ENCODE assay signal across 8 cellular contexts in genomic region chr2:132267811-132268532, GRCh38.
DNase-seq lines count a peak whose midpoint lies in the region; ATAC-seq, FAIRE-seq and TF ChIP-seq lines count a peak whose summit lies in the region.
"Not testable (repeated sequence)": the region's sequence is repeated elsewhere in the genome, so short reads cannot be mapped to it uniquely, and the experiment has no call there.

No MANE protein-coding gene starts in this region.

- not testable (repeated sequence) for H3K9me3 Mint-ChIP-seq in activated naive CD4-positive, alpha-beta T cell treated with anti-CD3 and anti-CD28 coated beads, Interleukin-2, amount 50 U/mL, for 24 hours; endodermal cell; nephron progenitor cell

- peak overlapping the region; percentile 80 for H2AFZ ChIP-seq in ACC112 (ENCODE audit: low read length, unreplicated experiment)
- H2AFZ ChIP-seq in OCI-LY7 (ENCODE audit: low read length) = peak overlapping the region; percentile 73; the same call in 1 of the 2 replicates
- H2AFZ ChIP-seq in hepatocyte = peak overlapping the region; percentile 80

- CTCF ChIA-PET in OCI-LY7 (lab: Charles Lee; ENCODE audit: unreplicated experiment) = interaction anchor here (0.7 kb wide), 1 partner anchor 81 kb away, joined by 3 read pairs; no protein-coding TSS in a partner anchor

- 4 to 12% methylated on average over 5 to 20 of the region's 27 CpGs for WGBS in endodermal cell (ENCODE audit: insufficient coverage in 1 of 2, insufficient read length in 1 of 2), 2 experiments
- WGBS in hepatocyte (ENCODE audit: low lambda C conversion rate, missing lambda C conversion rate) = 22% methylated on average over 23 of the region's 27 CpGs
- 11 to 14% (median 13%) methylated on average over 24 to 27 of the region's 27 CpGs for WGBS in small intestine, 3 donors

- not testable (repeated sequence) for H3K27ac ChIP-seq in ACC112 (ENCODE audit: low read depth, low read length); OCI-LY7 (ENCODE audit: low read depth, low read length, poor library complexity, severe bottlenecking); small intestine (ENCODE audit: low read depth in 1 of 2, low read length in 1 of 2)
- H3K27ac ChIP-seq in endodermal cell (ENCODE audit: low read depth, low read length) (peak overlapping the region; percentile 90), hepatocyte (peak overlapping the region; percentile 90)

- not testable (repeated sequence) for H3K79me2 ChIP-seq in ACC112 (ENCODE audit: control insufficient read depth, insufficient read depth, low read length, unreplicated experiment); OCI-LY7 (ENCODE audit: insufficient read depth, low read depth, low read length); hepatocyte

- H3K36me3 Mint-ChIP-seq in activated naive CD4-positive, alpha-beta T cell treated with anti-CD3 and anti-CD28 coated beads, Interleukin-2, amount 50 U/mL, for 24 hours; endodermal cell (ENCODE audit: low read depth); nephron progenitor cell (ENCODE audit: low read depth): not testable (repeated sequence)

- H3K27ac Mint-ChIP-seq in activated naive CD4-positive, alpha-beta T cell treated with anti-CD3 and anti-CD28 coated beads, Interleukin-2, amount 50 U/mL, for 24 hours; endodermal cell; nephron progenitor cell: not testable (repeated sequence)

- H3K4me2 ChIP-seq in OCI-LY7 (ENCODE audit: low read length) (peak overlapping the region; percentile 65), hepatocyte (peak overlapping the region; percentile 74)

- TF ChIP-seq CTCF in OCI-LY7 (conservative IDR thresholded peaks at IDR 0.05; ENCODE audit: low read length); endodermal cell (conservative IDR thresholded peaks at IDR 0.05); hepatocyte (IDR thresholded peaks at IDR 0.05; ENCODE audit: poor library complexity); nephron progenitor cell (IDR thresholded peaks at IDR 0.05): not testable (repeated sequence)

- H3K9me2 ChIP-seq in OCI-LY7 (ENCODE audit: insufficient read depth, low read length); hepatocyte (replicated peaks; ENCODE audit: insufficient read depth): not testable (repeated sequence)

- not testable (repeated sequence) for H3K9me3 ChIP-seq in OCI-LY7 (ENCODE audit: low read length); endodermal cell (ENCODE audit: control insufficient read depth, low read length); hepatocyte (ENCODE audit: low read depth); small intestine (ENCODE audit: control insufficient read depth, low read depth)

- H3K4me3 ChIP-seq in ACC112 (ENCODE audit: low read depth, low read length) (peak overlapping the region; percentile 68), OCI-LY7 (ENCODE audit: low read depth, low read length, poor library complexity, severe bottlenecking) (peak overlapping the region; percentile 29), endodermal cell (ENCODE audit: low read length) (peak overlapping the region; percentile 56)
- not testable (repeated sequence) for H3K4me3 ChIP-seq in hepatocyte; small intestine (ENCODE audit: low read depth in 1 of 2, low read length in 2 of 2)

- FAIRE-seq in small intestine (lab: Jason Lieb, UNC) = not testable (repeated sequence)

- not testable (repeated sequence) for H3K27me3 Mint-ChIP-seq in activated naive CD4-positive, alpha-beta T cell treated with anti-CD3 and anti-CD28 coated beads, Interleukin-2, amount 50 U/mL, for 24 hours; endodermal cell (ENCODE audit: insufficient read depth); nephron progenitor cell (ENCODE audit: low read depth, poor library complexity)

- POLR2A ChIA-PET in OCI-LY7 (lab: Charles Lee) = not testable (repeated sequence)

- peak; percentile 48 for ATAC-seq in GM19351 (IDR thresholded peaks at IDR 0.05; ENCODE audit: unreplicated experiment)

- H3K4me3 Mint-ChIP-seq in activated naive CD4-positive, alpha-beta T cell treated with anti-CD3 and anti-CD28 coated beads, Interleukin-2, amount 50 U/mL, for 24 hours = peak overlapping the region; percentile 49
- not testable (repeated sequence) for H3K4me3 Mint-ChIP-seq in endodermal cell, nephron progenitor cell

- H3K27me3 ChIP-seq in ACC112 (ENCODE audit: insufficient read depth, low read length) = peaks cover 12% of the 10 kb centered on the region
- not testable (repeated sequence) for H3K27me3 ChIP-seq in endodermal cell (ENCODE audit: control insufficient read depth, insufficient read depth, low read length, poor library complexity, severe bottlenecking); hepatocyte; small intestine (ENCODE audit: control insufficient read depth in 2 of 2, insufficient read depth in 2 of 2, low read length in 2 of 2)

- H3K9ac ChIP-seq in endodermal cell (ENCODE audit: extremely low read depth, low read length, poor library complexity, severe bottlenecking) = peak overlapping the region; percentile 45

- not testable (repeated sequence) for H3K4me1 Mint-ChIP-seq in activated naive CD4-positive, alpha-beta T cell treated with anti-CD3 and anti-CD28 coated beads, Interleukin-2, amount 50 U/mL, for 24 hours; endodermal cell; nephron progenitor cell

- not testable (repeated sequence) for H4K20me1 ChIP-seq in OCI-LY7 (ENCODE audit: insufficient read depth, low read length); hepatocyte (ENCODE audit: insufficient read depth, poor library complexity, severe bottlenecking)

- DNase-seq in OCI-LY7 (ENCODE audit: low spot score) = peak; percentile 27
- peak; percentile 78 for DNase-seq in endodermal cell
- DNase-seq in hepatocyte (ENCODE audit: low spot score) = peak; percentile 60
- DNase-seq in nephron progenitor cell = peak; percentile 24
- DNase-seq in small intestine = peak; percentile 2

- H3K4me1 ChIP-seq in ACC112 (ENCODE audit: control insufficient read depth, insufficient read depth, low read length, unreplicated experiment); endodermal cell (ENCODE audit: control insufficient read depth, insufficient read depth, low read length); small intestine (ENCODE audit: control insufficient read depth in 2 of 2, insufficient read depth in 1 of 2, low read depth in 1 of 2, low read length in 1 of 2): not testable (repeated sequence)
- H3K4me1 ChIP-seq in OCI-LY7 (ENCODE audit: insufficient read depth, low read length, poor library complexity, severe bottlenecking) (peaks cover 35% of the 10 kb centered on the region), hepatocyte (ENCODE audit: insufficient read depth) (peaks cover 12% of the 10 kb centered on the region)

- H3K36me3 ChIP-seq in ACC112 (ENCODE audit: insufficient read depth, low read length); OCI-LY7 (ENCODE audit: insufficient read depth, low read length); endodermal cell (ENCODE audit: control insufficient read depth, insufficient read depth, low read length); hepatocyte (replicated peaks; ENCODE audit: insufficient read depth, low read depth); small intestine (ENCODE audit: control insufficient read depth in 2 of 2, insufficient read depth in 2 of 2, low read length in 2 of 2): not testable (repeated sequence)

- TSS peak; percentile 95 for BruUV-seq in OCI-LY7 (replicated peaks; lab: Mats Ljungman, UMichigan)

- intact Hi-C loops in OCI-LY7 (cut with micrococcal nuclease; ENCODE audit: unreplicated experiment) = loop anchor here (1.0 to 2.0 kb wide), 4 partner anchors 181 to 903 kb away; no protein-coding TSS in a partner anchor

Comparison
In these comparisons a context has a peak if more than half of its experiments do, and no peak if none do; other contexts are left out.
1. DNase-seq: peak in every context shown above with its lines; median percentile 78 in endodermal cell; 60 in hepatocyte; 27 in OCI-LY7; 24 in nephron progenitor cell; 2 in small intestine.